In the genomic region with DNA sequence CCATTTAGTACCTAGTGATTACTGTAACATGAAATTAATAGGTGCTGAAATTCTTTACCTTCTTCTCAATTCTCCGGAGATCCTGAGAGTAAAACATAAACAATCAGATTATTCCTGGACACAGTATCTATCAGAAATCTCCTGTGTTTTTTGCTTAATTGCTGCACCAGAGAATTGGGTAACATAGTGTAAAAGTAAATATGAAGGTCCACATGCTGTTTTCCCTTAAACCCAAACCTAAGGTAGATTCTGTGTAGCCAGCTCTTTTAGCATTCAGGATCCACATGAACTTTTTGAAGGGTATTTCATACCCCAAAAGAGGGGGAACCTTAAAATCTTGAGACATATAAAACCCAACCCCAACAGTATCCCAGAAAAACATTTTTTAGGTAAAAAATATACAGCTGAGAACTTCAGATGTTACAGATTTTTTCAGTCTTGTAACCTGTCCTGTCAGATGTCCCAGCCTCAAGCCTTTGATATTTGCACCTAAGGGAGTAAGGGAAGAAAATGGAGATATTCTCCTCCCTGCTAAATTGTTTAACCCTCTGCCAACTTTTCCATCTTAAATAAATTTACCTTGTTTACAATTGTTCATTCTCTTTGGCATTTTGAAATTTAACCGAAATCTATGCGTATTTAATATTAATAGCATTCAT, we compare ENCODE assay signal across 2 cellular contexts.
TF ChIP-seq lines count a peak whose summit lies in the region.

No MANE protein-coding gene starts in this region.

TF ChIP-seq in liver, 16 proteins besides CTCF, POLR2A, EP300 and RAD21:
- TF ChIP-seq ATF3 (IDR thresholded peaks at IDR 0.05) (no peak), FOXA2 (IDR thresholded peaks at IDR 0.05) (peak; percentile 79), JUND (IDR thresholded peaks at IDR 0.05) (no peak), MAX (IDR thresholded peaks at IDR 0.05) (peak; percentile 39), FOXA1 (IDR thresholded peaks at IDR 0.05) (peak; percentile 45), ZBTB33 (IDR thresholded peaks at IDR 0.05) (no peak), NR2F2 (IDR thresholded peaks at IDR 0.05) (no peak), TAF1 (conservative IDR thresholded peaks at IDR 0.05) (no peak), YY1 (IDR thresholded peaks at IDR 0.05) (no peak), HNF4A (conservative IDR thresholded peaks at IDR 0.05) (peak; percentile 39 to 46)
TF ChIP-seq in liver: peak in this region for 4.

TF ChIP-seq in HepG2, 621 proteins besides CTCF, POLR2A, EP300 and RAD21:
- TF ChIP-seq ZNF225 (CRISPR knock-in tag; IDR thresholded peaks at IDR 0.05) (no peak), KLF13 (CRISPR knock-in tag; IDR thresholded peaks at IDR 0.05) (no peak), ELF3 (CRISPR knock-in tag; IDR thresholded peaks at IDR 0.05) (no peak)
